8 cellular contexts compared by ENCODE assay signal in genomic region chr2:217899231-217900009, GRCh38.
A peak's percentile ranks its signal among the peaks of the same experiment; 100 is the strongest.
DNase-seq lines count a peak whose midpoint lies in the region; ATAC-seq and TF ChIP-seq lines count a peak whose summit lies in the region.

No MANE protein-coding gene starts in this region.

- peak; percentile 82 for ATAC-seq in GM19351 (IDR thresholded peaks at IDR 0.05; ENCODE audit: unreplicated experiment)
- peak; percentile 27 for ATAC-seq in thoracic aorta (ENCODE audit: insufficient number of reproducible peaks, low FRiP score, low read depth)
- ATAC-seq in GM18870 (IDR thresholded peaks at IDR 0.05; ENCODE audit: unreplicated experiment) = no peak

- peaks cover 60 to 100% of the 10 kb centered on the region in 2 donors for H3K4me1 ChIP-seq in thoracic aorta (ENCODE audit: control insufficient read depth in 1 of 2, low read depth in 2 of 2)

- DNase-seq in BJ (ENCODE audit: low read depth) (peak; percentile 50), MV-4-11 (lab: John Stamatoyannopoulos, UW) (peak; percentile 72), astrocyte of the hippocampus (ENCODE audit: low read depth, low spot score) (peak; percentile 84), islet precursor cell (peak; percentile 96), thoracic aorta (ENCODE audit: low spot score) (no peak), KG1 (lab: John Stamatoyannopoulos, UW) (no peak)

- TF ChIP-seq CTCF in BJ (IDR thresholded peaks at IDR 0.05; ENCODE audit: insufficient read depth, low read depth, low read length) = peak; percentile 84
- TF ChIP-seq CTCF in thoracic aorta (IDR thresholded peaks at IDR 0.05) = peak; percentile 85

- H3K27ac ChIP-seq in thoracic aorta = peak overlapping the region; percentile 96 to 100

- H3K27me3 ChIP-seq in BJ (ENCODE audit: control insufficient read depth, insufficient read depth, low read length) (no peaks in the 10 kb centered on the region), thoracic aorta (replicated peaks; ENCODE audit: insufficient read depth) (no peaks in the 10 kb centered on the region)

- POLR2A ChIA-PET in BJ (lab: Charles Lee) = no interaction called here

- H3K9me3 ChIP-seq in thoracic aorta = no peaks in the 10 kb centered on the region

- CTCF ChIA-PET in BJ (lab: Yijun Ruan, JAX) = interaction anchor here (0.5 to 4.0 kb wide), 37 partner anchors 10 to 123 kb away, joined by 3 to 29 read pairs (median 5); no protein-coding TSS in a partner anchor

- H3K36me3 ChIP-seq in BJ (ENCODE audit: control insufficient read depth, insufficient read depth, low read length) (peaks cover 33% of the 10 kb centered on the region), thoracic aorta (peaks cover 53% of the 10 kb centered on the region)

- H3K4me3 ChIP-seq in BJ (ENCODE audit: low read depth, low read length) (no peak overlapping the region), thoracic aorta (peak overlapping the region; percentile 59)

Comparison
In these comparisons a context has a peak if more than half of its experiments do, and no peak if none do; other contexts are left out.
1. DNase-seq: peak in BJ (single experiment), MV-4-11 (single experiment), astrocyte of the hippocampus (single experiment) and islet precursor cell (single experiment); none in thoracic aorta (single experiment) and KG1 (single experiment).